ENCODE assay signal across 11 cellular contexts in genomic region chr2:97869722-97870346, GRCh38.
DNase-seq lines count a peak whose midpoint lies in the region; ATAC-seq and TF ChIP-seq lines count a peak whose summit lies in the region.
"Had no signal": no experiment of that assay in that cellular context is flagged by ENCODE, and none has a peak within 500 bp of the region (broad histone marks: within the 10 kb centered on the region; RNA-seq: fewer than 3 reads in every experiment).

No MANE protein-coding gene starts in this region.

- CTCF ChIA-PET in OCI-LY7 (lab: Charles Lee; ENCODE audit: unreplicated experiment) = no interaction called here

- peaks cover 0 to 44% of the 10 kb centered on the region in 2 donors for H3K4me1 ChIP-seq in right atrium auricular region
- H3K4me1 ChIP-seq in OCI-LY7 (ENCODE audit: insufficient read depth, low read length, poor library complexity, severe bottlenecking) = peaks cover 12% of the 10 kb centered on the region

- H3K27ac Mint-ChIP-seq in activated T-helper 1 cell treated with anti-CD3 and anti-CD28 coated beads, Interleukin-12 subunit alpha, Interleukin-12 subunit beta, Interleukin-2, Interleukin-4 antibody, amounts not matched to agents 30 ng/mL and 10 ng/mL and 1 ng/mL, durations not matched to agents 14 hours and 24 hours and 36 hours = no peak overlapping the region
- H3K27ac Mint-ChIP-seq in memory B cell = peak overlapping the region; percentile 4
- H3K27ac Mint-ChIP-seq in activated T-helper 2 cell treated with anti-CD3 and anti-CD28 coated beads, Interferon-gamma antibody, Interleukin-2, Interleukin-4, amounts not matched to agents 10 μg/mL and 5 μg/mL and 100 μg/mL, durations not matched to agents 14 hours and 24 hours and 36 hours = no peak overlapping the region

- no TSS peak for BruUV-seq in OCI-LY7 (replicated peaks; lab: Mats Ljungman, UMichigan)

- H3K4me2 ChIP-seq in OCI-LY7 (ENCODE audit: low read length) = no peak overlapping the region

- H3K36me3 Mint-ChIP-seq in activated T-helper 1 cell treated with anti-CD3 and anti-CD28 coated beads, Interleukin-12 subunit alpha, Interleukin-12 subunit beta, Interleukin-2, Interleukin-4 antibody, amounts not matched to agents 30 ng/mL and 10 ng/mL and 1 ng/mL, durations not matched to agents 14 hours and 24 hours and 36 hours (ENCODE audit: low read depth) = peaks cover 2% of the 10 kb centered on the region
- H3K36me3 Mint-ChIP-seq in memory B cell = peaks cover 33% of the 10 kb centered on the region
- H3K36me3 Mint-ChIP-seq in activated T-helper 2 cell treated with anti-CD3 and anti-CD28 coated beads, Interferon-gamma antibody, Interleukin-2, Interleukin-4, amounts not matched to agents 10 μg/mL and 5 μg/mL and 100 μg/mL, durations not matched to agents 14 hours and 24 hours and 36 hours (ENCODE audit: low read depth) = peaks cover 7% of the 10 kb centered on the region

- H3K27ac ChIP-seq in right atrium auricular region (peak overlapping the region; percentile 75 to 85), OCI-LY7 (ENCODE audit: low read depth, low read length, poor library complexity, severe bottlenecking) (no peak overlapping the region)
- H3K27ac ChIP-seq: C4-2B had no signal

- H3K9me3 Mint-ChIP-seq in activated T-helper 1 cell treated with anti-CD3 and anti-CD28 coated beads, Interleukin-12 subunit alpha, Interleukin-12 subunit beta, Interleukin-2, Interleukin-4 antibody, amounts not matched to agents 30 ng/mL and 10 ng/mL and 1 ng/mL, durations not matched to agents 14 hours and 24 hours and 36 hours = peaks cover 3% of the 10 kb centered on the region
- H3K9me3 Mint-ChIP-seq in memory B cell = no peaks in the 10 kb centered on the region
- no peaks in the 10 kb centered on the region for H3K9me3 Mint-ChIP-seq in activated T-helper 2 cell treated with anti-CD3 and anti-CD28 coated beads, Interferon-gamma antibody, Interleukin-2, Interleukin-4, amounts not matched to agents 10 μg/mL and 5 μg/mL and 100 μg/mL, durations not matched to agents 14 hours and 24 hours and 36 hours

- no peaks in the 10 kb centered on the region for H3K27me3 ChIP-seq in right atrium auricular region

- no peak overlapping the region for H3K4me3 ChIP-seq in right atrium auricular region
- no peak overlapping the region for H3K4me3 ChIP-seq in OCI-LY7 (ENCODE audit: low read depth, low read length, poor library complexity, severe bottlenecking)

- ATAC-seq in left cardiac atrium (no peak), memory B cell (ENCODE audit: low read depth) (no peak)

- no peaks in the 10 kb centered on the region for H4K20me1 ChIP-seq in OCI-LY7 (ENCODE audit: insufficient read depth, low read length)

- H2AFZ ChIP-seq in OCI-LY7 (ENCODE audit: low read length) = no peak overlapping the region

- H3K79me2 ChIP-seq in OCI-LY7 (ENCODE audit: insufficient read depth, low read depth, low read length) = no peaks in the 10 kb centered on the region

- peaks cover 35% of the 10 kb centered on the region for H3K4me1 Mint-ChIP-seq in activated T-helper 1 cell treated with anti-CD3 and anti-CD28 coated beads, Interleukin-12 subunit alpha, Interleukin-12 subunit beta, Interleukin-2, Interleukin-4 antibody, amounts not matched to agents 30 ng/mL and 10 ng/mL and 1 ng/mL, durations not matched to agents 14 hours and 24 hours and 36 hours (ENCODE audit: low read depth)
- H3K4me1 Mint-ChIP-seq in memory B cell = peaks cover 32% of the 10 kb centered on the region
- H3K4me1 Mint-ChIP-seq in activated T-helper 2 cell treated with anti-CD3 and anti-CD28 coated beads, Interferon-gamma antibody, Interleukin-2, Interleukin-4, amounts not matched to agents 10 μg/mL and 5 μg/mL and 100 μg/mL, durations not matched to agents 14 hours and 24 hours and 36 hours (ENCODE audit: low read depth) = peaks cover 30% of the 10 kb centered on the region

- H3K36me3 ChIP-seq in right atrium auricular region (no peaks in the 10 kb centered on the region), OCI-LY7 (ENCODE audit: insufficient read depth, low read length) (peaks cover 20% of the 10 kb centered on the region; the same call in 1 of the 2 replicates)

- TF ChIP-seq CTCF in right atrium auricular region (IDR thresholded peaks at IDR 0.05) (no peak), OCI-LY7 (conservative IDR thresholded peaks at IDR 0.05; ENCODE audit: low read length) (no peak)

- intact Hi-C loops in left cardiac atrium (cut with DNase I) = loop anchor here in 1 of 2 donors (10.0 kb wide), 1 partner anchor 115 kb away; no protein-coding TSS in a partner anchor
- intact Hi-C loops in activated T-helper 1 cell treated with anti-CD3 and anti-CD28 coated beads, Interleukin-12 subunit alpha, Interleukin-12 subunit beta, Interleukin-2, Interleukin-4 antibody, amounts not matched to agents 30 ng/mL and 10 ng/mL and 1 ng/mL, durations not matched to agents 14 hours and 24 hours and 36 hours (cut with micrococcal nuclease) = loop anchor here (1.0 kb wide), 3 partner anchors 20 to 143 kb away; partner anchors contain the start of gene TMEM131
- intact Hi-C loops in OCI-LY7 (cut with micrococcal nuclease; ENCODE audit: unreplicated experiment) = no loop called here
- intact Hi-C loops in activated T-helper 2 cell treated with anti-CD3 and anti-CD28 coated beads, Interferon-gamma antibody, Interleukin-2, Interleukin-4, amounts not matched to agents 10 μg/mL and 5 μg/mL and 100 μg/mL, durations not matched to agents 14 hours and 24 hours and 36 hours (cut with micrococcal nuclease) = loop anchor here (1.0 kb wide), 3 partner anchors 20 to 143 kb away; no protein-coding TSS in a partner anchor

- no peaks in the 10 kb centered on the region for H3K9me2 ChIP-seq in OCI-LY7 (ENCODE audit: insufficient read depth, low read length)

- POLR2A ChIA-PET in OCI-LY7 (lab: Charles Lee) = interaction anchor here (0.9 to 1.5 kb wide), 2 partner anchors 15 to 17 kb away, joined by 3 read pairs; no protein-coding TSS in a partner anchor

- peak overlapping the region; percentile 1 for H3K4me3 Mint-ChIP-seq in activated T-helper 1 cell treated with anti-CD3 and anti-CD28 coated beads, Interleukin-12 subunit alpha, Interleukin-12 subunit beta, Interleukin-2, Interleukin-4 antibody, amounts not matched to agents 30 ng/mL and 10 ng/mL and 1 ng/mL, durations not matched to agents 14 hours and 24 hours and 36 hours
- H3K4me3 Mint-ChIP-seq in memory B cell = no peak overlapping the region
- no peak overlapping the region for H3K4me3 Mint-ChIP-seq in activated T-helper 2 cell treated with anti-CD3 and anti-CD28 coated beads, Interferon-gamma antibody, Interleukin-2, Interleukin-4, amounts not matched to agents 10 μg/mL and 5 μg/mL and 100 μg/mL, durations not matched to agents 14 hours and 24 hours and 36 hours (ENCODE audit: low read depth)

- no peak for DNase-seq in right atrium auricular region (ENCODE audit: low spot score)
- DNase-seq in left cardiac atrium = no peak
- no peak for DNase-seq in activated T-helper 1 cell treated with anti-CD3 and anti-CD28 coated beads, Interleukin-12 subunit alpha, Interleukin-12 subunit beta, Interleukin-2, Interleukin-4 antibody, amounts not matched to agents 30 ng/mL and 10 ng/mL and 1 ng/mL, durations not matched to agents 14 hours and 24 hours and 36 hours (ENCODE audit: low spot score)
- DNase-seq in memory B cell (ENCODE audit: low spot score in 2 of 2) = no peak
- DNase-seq in OCI-LY7 (ENCODE audit: low spot score) = no peak
- no peak for DNase-seq in activated T-helper 2 cell treated with anti-CD3 and anti-CD28 coated beads, Interferon-gamma antibody, Interleukin-2, Interleukin-4, amounts not matched to agents 10 μg/mL and 5 μg/mL and 100 μg/mL, durations not matched to agents 14 hours and 24 hours and 36 hours (ENCODE audit: low spot score)
- no peak for DNase-seq in MV-4-11 (lab: John Stamatoyannopoulos, UW)
- no peak for DNase-seq in OCI-M2 (lab: John Stamatoyannopoulos, UW; ENCODE audit: unreplicated experiment)
- DNase-seq: left colon, NCI-H2029 treated with DMSO at 0.1 percent for 48 hours had no signal

- H3K27me3 Mint-ChIP-seq in activated T-helper 1 cell treated with anti-CD3 and anti-CD28 coated beads, Interleukin-12 subunit alpha, Interleukin-12 subunit beta, Interleukin-2, Interleukin-4 antibody, amounts not matched to agents 30 ng/mL and 10 ng/mL and 1 ng/mL, durations not matched to agents 14 hours and 24 hours and 36 hours (ENCODE audit: insufficient read depth) = no peaks in the 10 kb centered on the region
- H3K27me3 Mint-ChIP-seq in memory B cell = no peaks in the 10 kb centered on the region
- no peaks in the 10 kb centered on the region for H3K27me3 Mint-ChIP-seq in activated T-helper 2 cell treated with anti-CD3 and anti-CD28 coated beads, Interferon-gamma antibody, Interleukin-2, Interleukin-4, amounts not matched to agents 10 μg/mL and 5 μg/mL and 100 μg/mL, durations not matched to agents 14 hours and 24 hours and 36 hours (ENCODE audit: low read depth)

- H3K9me3 ChIP-seq in right atrium auricular region = no peaks in the 10 kb centered on the region
- H3K9me3 ChIP-seq in OCI-LY7 (ENCODE audit: low read length) = peaks cover 12% of the 10 kb centered on the region
